ENCODE assay signal across 8 cellular contexts in the genomic region with DNA sequence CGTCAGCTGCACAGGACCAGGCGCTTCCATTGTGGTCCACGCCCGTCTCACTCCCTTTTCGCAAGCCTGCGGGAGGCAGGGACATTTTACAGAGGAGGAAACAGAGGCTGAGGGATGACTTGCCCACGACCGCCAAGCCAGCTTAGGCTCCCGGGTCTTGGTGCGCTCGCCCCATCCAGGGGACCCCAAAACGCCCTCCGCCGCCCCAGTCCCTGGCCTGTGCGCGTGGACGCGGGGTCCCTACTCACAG. TPM values are rescaled to one million over a fixed set of nuclear protein-coding genes. Genes with fewer than 3 reads are reported as not detected.
DNase-seq lines count a peak whose midpoint lies in the region; ATAC-seq lines count a peak whose summit lies in the region.
"Had no signal": no experiment of that assay in that cellular context is flagged by ENCODE, and none has a peak within 500 bp of the region (broad histone marks: within the 10 kb centered on the region; RNA-seq: fewer than 3 reads in every experiment).

No MANE protein-coding gene starts in this region.

- H3K4me3 ChIP-seq in HUES48 (ENCODE audit: low read depth, low read length) (peak overlapping the region; percentile 56), iPS-15b (ENCODE audit: low read depth, low read length) (peak overlapping the region; percentile 61)

- no peak overlapping the region for H3K27ac ChIP-seq in HUES48 (ENCODE audit: low read depth, low read length)

- peaks cover 92% of the 10 kb centered on the region for H3K27me3 ChIP-seq in HUES48 (ENCODE audit: control insufficient read depth, insufficient read depth, low read length)
- H3K27me3 ChIP-seq in iPS-15b (ENCODE audit: control insufficient read depth, insufficient read depth, low read length): peaks cover 78% of the 10 kb centered on the region

- no peaks in the 10 kb centered on the region for H3K9me3 Mint-ChIP-seq in activated naive CD8-positive, alpha-beta T cell treated with anti-CD3 and anti-CD28 coated beads for 36 hours
- no peaks in the 10 kb centered on the region for H3K9me3 Mint-ChIP-seq in stimulated activated effector memory CD8-positive, alpha-beta T cell treated with anti-CD3 and anti-CD28 coated beads, Interleukin-12 subunit alpha, Interleukin-12 subunit beta, amount 100 ng/mL, for 72 hours

- no peaks in the 10 kb centered on the region for H3K36me3 Mint-ChIP-seq in activated naive CD8-positive, alpha-beta T cell treated with anti-CD3 and anti-CD28 coated beads for 36 hours
- no peaks in the 10 kb centered on the region for H3K36me3 Mint-ChIP-seq in stimulated activated effector memory CD8-positive, alpha-beta T cell treated with anti-CD3 and anti-CD28 coated beads, Interleukin-12 subunit alpha, Interleukin-12 subunit beta, amount 100 ng/mL, for 72 hours

- no peak for DNase-seq in activated naive CD8-positive, alpha-beta T cell treated with anti-CD3 and anti-CD28 coated beads for 36 hours
- DNase-seq in stimulated activated effector memory CD8-positive, alpha-beta T cell treated with anti-CD3 and anti-CD28 coated beads, Interleukin-12 subunit alpha, Interleukin-12 subunit beta, amount 100 ng/mL, for 72 hours (ENCODE audit: low spot score in 2 of 2): no peak
- no peak for DNase-seq in NCI-H1694 treated with DMSO at 0.1 percent for 48 hours (lab: John Stamatoyannopoulos, UW)

- peaks cover 59% of the 10 kb centered on the region for H3K27me3 Mint-ChIP-seq in activated naive CD8-positive, alpha-beta T cell treated with anti-CD3 and anti-CD28 coated beads for 36 hours

- H3K27ac Mint-ChIP-seq in activated naive CD8-positive, alpha-beta T cell treated with anti-CD3 and anti-CD28 coated beads for 36 hours: no peak overlapping the region
- no peak overlapping the region for H3K27ac Mint-ChIP-seq in stimulated activated effector memory CD8-positive, alpha-beta T cell treated with anti-CD3 and anti-CD28 coated beads, Interleukin-12 subunit alpha, Interleukin-12 subunit beta, amount 100 ng/mL, for 72 hours

- H3K9me3 ChIP-seq in HUES48 (ENCODE audit: control insufficient read depth, insufficient read depth, low read length): no peaks in the 10 kb centered on the region
- H3K9me3 ChIP-seq in iPS-15b (ENCODE audit: control insufficient read depth, insufficient read depth, low read length): no peaks in the 10 kb centered on the region

- ATAC-seq in stimulated activated effector memory CD8-positive, alpha-beta T cell treated with anti-CD3 and anti-CD28 coated beads, Interleukin-12 subunit alpha, Interleukin-12 subunit beta, amount 100 ng/mL, for 72 hours: no peak
- ATAC-seq in GM18907 (IDR thresholded peaks at IDR 0.05; ENCODE audit: unreplicated experiment): no peak
- ATAC-seq in GM18868 (IDR thresholded peaks at IDR 0.05; ENCODE audit: unreplicated experiment): no peak

- peak overlapping the region; percentile 47 for H3K4me3 Mint-ChIP-seq in activated naive CD8-positive, alpha-beta T cell treated with anti-CD3 and anti-CD28 coated beads for 36 hours
- H3K4me3 Mint-ChIP-seq in stimulated activated effector memory CD8-positive, alpha-beta T cell treated with anti-CD3 and anti-CD28 coated beads, Interleukin-12 subunit alpha, Interleukin-12 subunit beta, amount 100 ng/mL, for 72 hours: peak overlapping the region; percentile 77

- peaks cover 18% of the 10 kb centered on the region for H3K4me1 Mint-ChIP-seq in activated naive CD8-positive, alpha-beta T cell treated with anti-CD3 and anti-CD28 coated beads for 36 hours
- H3K4me1 Mint-ChIP-seq in stimulated activated effector memory CD8-positive, alpha-beta T cell treated with anti-CD3 and anti-CD28 coated beads, Interleukin-12 subunit alpha, Interleukin-12 subunit beta, amount 100 ng/mL, for 72 hours: peaks cover 20% of the 10 kb centered on the region

- H3K36me3 ChIP-seq in HUES48 (ENCODE audit: control insufficient read depth, insufficient read depth, low read length) (no peaks in the 10 kb centered on the region), iPS-15b (ENCODE audit: control insufficient read depth, insufficient read depth, low read length) (no peaks in the 10 kb centered on the region)

- H3K9ac ChIP-seq in HUES48 (ENCODE audit: low read depth, low read length) (no peak overlapping the region), iPS-15b (ENCODE audit: low read depth, low read length) (no peak overlapping the region)

- H3K4me1 ChIP-seq in HUES48 (ENCODE audit: control insufficient read depth, insufficient read depth, low read length): peaks cover 19% of the 10 kb centered on the region
- peaks cover 5% of the 10 kb centered on the region for H3K4me1 ChIP-seq in iPS-15b (ENCODE audit: control insufficient read depth, insufficient read depth, low read length)

RNA-seq across cellular contexts. Expression of a gene that starts 0.3 kb away (rescaled TPM):
- not detected for total RNA-seq in activated naive CD8-positive, alpha-beta T cell treated with anti-CD3 and anti-CD28 coated beads for 36 hours
- total RNA-seq: OCI-LY7 had no signal
